Comparison of ENCODE assay signal across 23 cellular contexts in genomic region chr4:109914356-109914755, GRCh38. TPM values are rescaled to one million over a fixed set of nuclear protein-coding genes. Genes with fewer than 3 reads are reported as not detected.
DNase-seq lines count a peak whose midpoint lies in the region; ATAC-seq and TF ChIP-seq lines count a peak whose summit lies in the region.
"Had no signal": no experiment of that assay in that cellular context is flagged by ENCODE, and none has a peak within 500 bp of the region (broad histone marks: within the 10 kb centered on the region; RNA-seq: fewer than 3 reads in every experiment).

No MANE protein-coding gene starts in this region.

- H3K36me3 ChIP-seq in heart left ventricle (no peaks in the 10 kb centered on the region), duodenal mucosa (ENCODE audit: control insufficient read depth in 1 of 2, insufficient read depth in 2 of 2, low read length in 2 of 2) (no peaks in the 10 kb centered on the region), mucosa of descending colon (ENCODE audit: low read depth) (no peaks in the 10 kb centered on the region), upper lobe of right lung (no peaks in the 10 kb centered on the region)
- H3K36me3 ChIP-seq: cardiac muscle cell had no signal

- H3K4me1 ChIP-seq in heart left ventricle (peaks cover 0 to 15% (median 0%) of the 10 kb centered on the region in 12 donors), duodenal mucosa (ENCODE audit: control insufficient read depth in 1 of 2, insufficient read depth in 2 of 2, low read length in 2 of 2) (peaks cover 0 to 7% of the 10 kb centered on the region in 2 donors), mucosa of descending colon (ENCODE audit: low read depth) (peaks cover 3% of the 10 kb centered on the region), upper lobe of right lung (no peaks in the 10 kb centered on the region)

- ATAC-seq in heart left ventricle (no peak), Right ventricle myocardium inferior (no peak), mucosa of descending colon (peak; percentile 85), upper lobe of right lung (peak; percentile 62), GM21717 (IDR thresholded peaks at IDR 0.05; ENCODE audit: unreplicated experiment) (no peak), HG03460 (IDR thresholded peaks at IDR 0.05; ENCODE audit: unreplicated experiment) (no peak)

- DNase-seq in heart left ventricle (no peak), Right ventricle myocardium inferior (ENCODE audit: missing footprints) (no peak), mucosa of descending colon (peak in 1 of 3 donors; percentile 9), upper lobe of right lung (no peak), kidney tubule cell (ENCODE audit: low spot score) (no peak)
- DNase-seq: activated CD4-positive, alpha-beta T cell treated with anti-CD3 and anti-CD28 coated beads, Interleukin-2, amount 10 ng/mL, durations not matched to agents 24 days and 14 days; activated naive CD4-positive, alpha-beta T cell treated with anti-CD3 and anti-CD28 coated beads, Interleukin-2, amount 10 ng/mL, durations not matched to agents 7 days and 5 days; activated T-cell treated with anti-CD3 and anti-CD28 coated beads, Interleukin-2, amount 50 U/mL, for 48 hours; amygdala; CD8-positive, alpha-beta memory T cell; dermis blood vessel endothelial cell; DMS53; GOT3; NCI-H2171 treated with DMSO at 0.1 percent for 48 hours; NCI-H526 treated with DMSO at 0.1 percent for 48 hours; SK-N-SH; T-helper 2 cell; trophoblast cell had no signal

- H3K4me3 ChIP-seq in heart left ventricle, result peak overlapping the region in 9 of 12 donors; percentile 16 to 54 (median 44)
- H3K4me3 ChIP-seq in duodenal mucosa (ENCODE audit: low read depth in 1 of 2, low read length in 2 of 2), result peak overlapping the region; percentile 34 to 37
- no peak overlapping the region for H3K4me3 ChIP-seq in mucosa of descending colon
- H3K4me3 ChIP-seq in upper lobe of right lung, result peak overlapping the region; percentile 1
- H3K4me3 ChIP-seq: cardiac muscle cell had no signal

- H3K9me3 ChIP-seq in heart left ventricle, result no peaks in the 10 kb centered on the region
- no peaks in the 10 kb centered on the region for H3K9me3 ChIP-seq in duodenal mucosa (ENCODE audit: control insufficient read depth in 1 of 2, low read length in 2 of 2)
- no peaks in the 10 kb centered on the region for H3K9me3 ChIP-seq in mucosa of descending colon
- no peaks in the 10 kb centered on the region for H3K9me3 ChIP-seq in upper lobe of right lung
- H3K9me3 ChIP-seq: SK-N-SH had no signal

- no peaks in the 10 kb centered on the region for H3K27me3 ChIP-seq in heart left ventricle
- H3K27me3 ChIP-seq in duodenal mucosa (ENCODE audit: control insufficient read depth in 1 of 2, insufficient read depth in 2 of 2, low read length in 2 of 2), result no peaks in the 10 kb centered on the region
- H3K27me3 ChIP-seq in upper lobe of right lung, result no peaks in the 10 kb centered on the region
- H3K27me3 ChIP-seq: cardiac muscle cell had no signal

- TF ChIP-seq CTCF in heart left ventricle (IDR thresholded peaks at IDR 0.05) (no peak), mucosa of descending colon (IDR thresholded peaks at IDR 0.05) (no peak), upper lobe of right lung (IDR thresholded peaks at IDR 0.05) (no peak)

- intact Hi-C loops in heart left ventricle (cut with DNase I), result loop anchor here in 1 of 10 donors (5.0 kb wide), 1 partner anchor 97 kb away; the partner anchor contains the start of gene GAR1
- intact Hi-C loops in Right ventricle myocardium inferior (cut with DNase I), result no loop called here
- intact Hi-C loops in mucosa of descending colon (cut with DNase I, micrococcal nuclease), result no loop called here
- intact Hi-C loops in upper lobe of right lung (cut with DNase I), result no loop called here

- 45 to 72% (median 65%) methylated on average over 2 of the region's 2 CpGs for WGBS in heart left ventricle, 4 donors

- H3K27ac ChIP-seq in heart left ventricle (no peak overlapping the region), duodenal mucosa (ENCODE audit: low read depth, low read length) (no peak overlapping the region), upper lobe of right lung (no peak overlapping the region)
- H3K27ac ChIP-seq: cardiac muscle cell had no signal

- no peak overlapping the region for H3K9ac ChIP-seq in duodenal mucosa (ENCODE audit: low read depth in 1 of 2, low read length in 2 of 2)
- H3K9ac ChIP-seq: SK-N-SH had no signal

- TF ChIP-seq POLR2A in heart left ventricle (IDR thresholded peaks at IDR 0.05), result no peak

RNA-seq across cellular contexts. Expression of gene EGF, which starts 1.7 kb away (rescaled TPM):
- total RNA-seq in heart left ventricle (10 to 100 TPM in 4 of 9 donors, 1 to 10 TPM in 5; 5.4 to 15.0 (median 9.7) TPM), Right ventricle myocardium inferior (13.1 TPM), mucosa of descending colon (1 to 10 TPM; 1.6 to 2.6 (median 2.5) TPM), upper lobe of right lung (2.4 TPM)
- 1 to 10 TPM; 1.3 to 3.7 TPM for polyA plus RNA-seq in heart left ventricle
- total RNA-seq: activated CD4-positive, alpha-beta T cell treated with anti-CD3 and anti-CD28 coated beads, Interleukin-2, amount 10 ng/mL, durations not matched to agents 24 days and 14 days; CD8-positive, alpha-beta memory T cell had no signal
- polyA plus RNA-seq: CD8-positive, alpha-beta memory T cell; neural cell had no signal

Comparison
In these comparisons a context has a peak if more than half of its experiments do, and no peak if none do; other contexts are left out.
1. ATAC-seq: peak in mucosa of descending colon (single experiment) and upper lobe of right lung (single experiment); none in heart left ventricle (0 of 4), Right ventricle myocardium inferior (single experiment), GM21717 (single experiment) and HG03460 (single experiment).